31 cellular contexts compared by ENCODE assay signal in the genomic region with DNA sequence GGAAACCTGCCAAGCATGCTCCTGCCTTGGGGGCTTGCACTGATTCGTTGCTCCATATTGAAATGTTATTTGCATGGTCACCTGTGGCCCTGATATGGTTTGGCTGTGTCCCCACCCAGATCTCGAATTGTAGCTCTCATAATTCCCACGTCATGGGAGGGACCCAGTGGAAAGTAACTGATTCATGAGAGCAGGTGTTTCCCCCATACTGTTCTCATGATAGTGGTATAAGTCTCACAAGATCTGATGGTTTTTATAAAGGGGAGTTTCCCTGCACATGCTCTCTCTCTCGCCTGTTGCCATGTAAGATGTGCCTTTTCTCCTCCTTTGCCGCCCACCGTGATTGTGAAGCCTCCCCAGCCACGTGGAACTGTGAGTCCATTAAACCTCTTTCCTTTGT.
"Had no signal": no experiment of that assay in that cellular context is flagged by ENCODE, and none has a peak within 500 bp of the region (broad histone marks: within the 10 kb centered on the region; RNA-seq: fewer than 3 reads in every experiment).

No MANE protein-coding gene starts in this region.

- ATAC-seq: activated CD8-positive, alpha-beta memory T cell treated with anti-CD3 and anti-CD28 coated beads, Interleukin-2, amount 10 ng/mL, durations not matched to agents 7 days and 5 days; activated CD8-positive, alpha-beta T cell treated with anti-CD3 and anti-CD28 coated beads, Interleukin-2, amount 10 ng/mL, durations not matched to agents 7 days and 5 days; activated naive CD8-positive, alpha-beta T cell treated with anti-CD3 and anti-CD28 coated beads, Interleukin-2, amount 50 U/mL, for 24 hours; body of pancreas had no signal

- H3K36me3 ChIP-seq: brain microvascular endothelial cell, breast epithelium had no signal

- H3K27me3 Mint-ChIP-seq: activated B cell treated with CpG ODN at 0.5 μM for 24 hours; activated CD4-positive, alpha-beta memory T cell treated with anti-CD3 and anti-CD28 coated beads for 36 hours; activated CD8-positive, alpha-beta memory T cell treated with anti-CD3 and anti-CD28 coated beads, Interleukin-2, amount 10 ng/mL, durations not matched to agents 7 days and 5 days; activated naive CD4-positive, alpha-beta T cell treated with anti-CD3 and anti-CD28 coated beads, Interleukin-2, amount 10 ng/mL, durations not matched to agents 7 days and 5 days; activated naive CD4-positive, alpha-beta T cell treated with anti-CD3 and anti-CD28 coated beads, Interleukin-2, amount 50 U/mL, for 24 hours; activated naive CD8-positive, alpha-beta T cell; activated naive CD8-positive, alpha-beta T cell treated with anti-CD3 and anti-CD28 coated beads, Interleukin-2, amount 50 U/mL, for 24 hours; activated T-cell treated with anti-CD3 and anti-CD28 coated beads, Interleukin-2, amount 50 U/mL, for 24 hours had no signal

- H3K27me3 ChIP-seq: body of pancreas, brain microvascular endothelial cell, breast epithelium had no signal

- H3K9me3 ChIP-seq: body of pancreas, breast epithelium had no signal

- H3K27ac Mint-ChIP-seq: activated B cell treated with CpG ODN at 0.5 μM for 24 hours; activated CD4-positive, alpha-beta memory T cell treated with anti-CD3 and anti-CD28 coated beads for 36 hours; activated CD8-positive, alpha-beta memory T cell treated with anti-CD3 and anti-CD28 coated beads, Interleukin-2, amount 10 ng/mL, durations not matched to agents 7 days and 5 days; activated CD8-positive, alpha-beta T cell treated with anti-CD3 and anti-CD28 coated beads, Interleukin-2, amount 10 ng/mL, durations not matched to agents 7 days and 5 days; activated naive CD4-positive, alpha-beta T cell treated with anti-CD3 and anti-CD28 coated beads, Interleukin-2, amount 10 ng/mL, durations not matched to agents 7 days and 5 days; activated naive CD4-positive, alpha-beta T cell treated with anti-CD3 and anti-CD28 coated beads, Interleukin-2, amount 50 U/mL, for 24 hours; activated naive CD8-positive, alpha-beta T cell; activated naive CD8-positive, alpha-beta T cell treated with anti-CD3 and anti-CD28 coated beads, Interleukin-2, amount 10 ng/mL, durations not matched to agents 7 days and 5 days; activated naive CD8-positive, alpha-beta T cell treated with anti-CD3 and anti-CD28 coated beads, Interleukin-2, amount 50 U/mL, for 24 hours; activated T-cell treated with anti-CD3 and anti-CD28 coated beads, Interleukin-2, amount 50 U/mL, for 24 hours; T-helper 1 cell treated with Interleukin-12 subunit alpha and Interleukin-12 subunit beta and Interleukin-4 antibody, amounts not matched to agents 30 μg/mL and 1 μg/mL, for 36 hours; T-helper 2 cell treated with Interferon-gamma antibody and Interleukin-4, amounts not matched to agents 5 μg/mL and 100 μg/mL, for 36 hours had no signal

- H3K4me1 Mint-ChIP-seq: activated B cell treated with CpG ODN at 0.5 μM for 24 hours had no signal

- H3K4me3 ChIP-seq: body of pancreas, breast epithelium had no signal

- DNase-seq: activated B cell treated with CpG ODN at 0.5 μM for 24 hours; activated CD4-positive, alpha-beta memory T cell treated with anti-CD3 and anti-CD28 coated beads for 36 hours; activated CD4-positive, alpha-beta T cell treated with anti-CD3 and anti-CD28 coated beads for 48 hours; activated CD4-positive, CD25-positive, alpha-beta regulatory T cell treated with anti-CD3 and anti-CD28 coated beads, Interleukin-2, amount 50 U/mL, for 72 hours; activated CD8-positive, alpha-beta memory T cell treated with anti-CD3 and anti-CD28 coated beads for 24 hours; activated CD8-positive, alpha-beta memory T cell treated with anti-CD3 and anti-CD28 coated beads, Interleukin-2, amount 10 ng/mL, durations not matched to agents 7 days and 5 days; activated CD8-positive, alpha-beta memory T cell treated with anti-CD3 and anti-CD28 coated beads, Interleukin-2, amount 50 U/mL, for 48 hours; activated CD8-positive, alpha-beta T cell treated with anti-CD3 and anti-CD28 coated beads, Interleukin-2, amount 10 ng/mL, durations not matched to agents 7 days and 5 days; activated effector memory CD4-positive, alpha-beta T cell treated with Interleukin-2 at 50 U/mL for 16 hours; activated gamma-delta T cell; activated naive CD4-positive, alpha-beta T cell treated with anti-CD3 and anti-CD28 coated beads, Interleukin-2, amount 10 ng/mL, durations not matched to agents 7 days and 5 days; activated naive CD4-positive, alpha-beta T cell treated with Interleukin-2 at 50 U/mL for 16 hours; activated naive CD8-positive, alpha-beta T cell treated with anti-CD3 and anti-CD28 coated beads, Interleukin-2, amount 10 ng/mL, durations not matched to agents 7 days and 5 days; activated naive CD8-positive, alpha-beta T cell treated with anti-CD3 and anti-CD28 coated beads, Interleukin-2, amount 50 U/mL, for 24 hours; activated T-cell treated with anti-CD3 and anti-CD28 coated beads, Interleukin-2, amount 50 U/mL, for 24 hours; activated T-cell treated with anti-CD3 and anti-CD28 coated beads, Interleukin-2, amount 50 U/mL, for 48 hours; amygdala; anterior cingulate cortex; body of pancreas; brain microvascular endothelial cell; central memory CD4-positive, alpha-beta T cell; SW 1271; T-helper 1 cell; T-helper 2 cell; T-helper 9 cell had no signal

- H3K4me1 ChIP-seq: body of pancreas, breast epithelium had no signal

- H3K4me3 Mint-ChIP-seq: activated B cell treated with CpG ODN at 0.5 μM for 24 hours; activated CD4-positive, alpha-beta memory T cell treated with anti-CD3 and anti-CD28 coated beads for 36 hours; activated CD8-positive, alpha-beta memory T cell treated with anti-CD3 and anti-CD28 coated beads, Interleukin-2, amount 10 ng/mL, durations not matched to agents 7 days and 5 days; activated CD8-positive, alpha-beta T cell treated with anti-CD3 and anti-CD28 coated beads, Interleukin-2, amount 10 ng/mL, durations not matched to agents 7 days and 5 days; activated naive CD4-positive, alpha-beta T cell treated with anti-CD3 and anti-CD28 coated beads, Interleukin-2, amount 10 ng/mL, durations not matched to agents 7 days and 5 days; activated naive CD4-positive, alpha-beta T cell treated with anti-CD3 and anti-CD28 coated beads, Interleukin-2, amount 50 U/mL, for 24 hours; activated naive CD8-positive, alpha-beta T cell; activated naive CD8-positive, alpha-beta T cell treated with anti-CD3 and anti-CD28 coated beads, Interleukin-2, amount 10 ng/mL, durations not matched to agents 7 days and 5 days; activated naive CD8-positive, alpha-beta T cell treated with anti-CD3 and anti-CD28 coated beads, Interleukin-2, amount 50 U/mL, for 24 hours; activated T-cell treated with anti-CD3 and anti-CD28 coated beads, Interleukin-2, amount 50 U/mL, for 24 hours; T-helper 1 cell treated with Interleukin-12 subunit alpha and Interleukin-12 subunit beta and Interleukin-4 antibody, amounts not matched to agents 30 μg/mL and 1 μg/mL, for 36 hours; T-helper 2 cell treated with Interferon-gamma antibody and Interleukin-4, amounts not matched to agents 5 μg/mL and 100 μg/mL, for 36 hours had no signal

- H3K27ac ChIP-seq: body of pancreas, brain microvascular endothelial cell, breast epithelium, VCaP had no signal
